Comparison of ENCODE assay signal across 36 cellular contexts in the genomic region with DNA sequence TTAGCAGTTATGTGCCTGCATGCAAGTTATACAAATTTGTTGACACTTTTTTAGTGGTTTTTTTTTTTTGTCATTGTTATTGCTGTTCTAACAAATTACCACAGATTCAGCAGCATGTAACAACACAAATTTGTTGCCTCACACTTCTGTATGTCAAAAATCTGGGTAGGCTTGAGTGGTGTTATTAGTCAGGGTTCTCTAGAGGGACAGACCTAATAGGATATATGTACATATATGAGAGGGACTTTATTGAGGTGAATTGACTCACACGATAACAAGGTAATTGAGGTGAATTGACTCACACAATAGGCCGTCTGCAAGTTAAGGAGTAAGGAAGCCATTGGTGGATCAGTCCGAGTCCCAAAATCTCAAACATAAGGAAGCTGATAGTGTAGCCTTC. TPM values are rescaled to one million over a fixed set of nuclear protein-coding genes. Genes with fewer than 3 reads are reported as not detected.
"Had no signal": no experiment of that assay in that cellular context is flagged by ENCODE, and none has a peak within 500 bp of the region (broad histone marks: within the 10 kb centered on the region; RNA-seq: fewer than 3 reads in every experiment).

No MANE protein-coding gene starts in this region.

- FAIRE-seq: TTC549 had no signal

- H3K27me3 Mint-ChIP-seq: central memory CD8-positive, alpha-beta T cell had no signal

- DNase-seq: activated CD4-positive, alpha-beta T cell treated with anti-CD3 and anti-CD28 coated beads, Interleukin-2, amount 10 ng/mL, durations not matched to agents 24 days and 14 days; activated CD4-positive, alpha-beta T cell treated with anti-CD3 and anti-CD28 coated beads, Interleukin-2, amount 50 U/mL, for 4 hours; activated CD8-positive, alpha-beta T cell treated with anti-CD3 and anti-CD28 coated beads for 36 hours; activated effector memory CD4-positive, alpha-beta T cell treated with anti-CD3 and anti-CD28 coated beads, Interleukin-2, amount 50 U/mL, for 16 hours; activated naive CD4-positive, alpha-beta T cell; activated naive CD4-positive, alpha-beta T cell treated with anti-CD3 and anti-CD28 coated beads, Interleukin-2, amount 50 U/mL, for 16 hours; activated naive CD8-positive, alpha-beta T cell treated with anti-CD3 and anti-CD28 coated beads for 36 hours; activated T-cell treated with anti-CD3 and anti-CD28 coated beads, Interleukin-2, amount 50 U/mL, for 1 hour; activated T-cell treated with anti-CD3 and anti-CD28 coated beads, Interleukin-2, amount 50 U/mL, for 72 hours; amniotic stem cell; aorta; brain microvascular endothelial cell; MM.1S; NCI-H1092; NCI-H1436 treated with DMSO at 0.1 percent for 48 hours; NCI-H1694 treated with DMSO at 0.1 percent for 48 hours; NCI-H2029; NCI-H345; NCI-H526; NCI-H748 treated with DMSO at 0.1 percent for 48 hours; NK-92 treated with Interleukin-12 subunit alpha and Interleukin-12 subunit beta, amount 100 ng/mL, for 24 hours; SHP77; SJCRH30; T1000 had no signal

- H3K4me3 ChIP-seq: cardiac muscle cell, SJCRH30, SK-N-MC had no signal

- H3K27ac ChIP-seq: brain microvascular endothelial cell, cardiac muscle cell, SJCRH30, SK-N-MC had no signal

- H3K27me3 ChIP-seq: brain microvascular endothelial cell, cardiac muscle cell, SJCRH30 had no signal

- H3K4me3 Mint-ChIP-seq: activated CD4-positive, alpha-beta T cell treated with anti-CD3 and anti-CD28 coated beads, Interleukin-2, amount 10 ng/mL, durations not matched to agents 24 days and 14 days; activated CD8-positive, alpha-beta T cell treated with anti-CD3 and anti-CD28 coated beads for 36 hours; activated naive CD8-positive, alpha-beta T cell treated with anti-CD3 and anti-CD28 coated beads for 36 hours; activated T-cell treated with anti-CD3 and anti-CD28 coated beads, Interleukin-2, amount 50 U/mL, for 72 hours; activated T-helper 17 cell treated with anti-CD3 and anti-CD28 coated beads, Interleukin-2, amount 50 U/mL, for 72 hours; central memory CD8-positive, alpha-beta T cell had no signal

- ATAC-seq: activated CD8-positive, alpha-beta T cell treated with anti-CD3 and anti-CD28 coated beads for 36 hours; activated T-cell treated with anti-CD3 and anti-CD28 coated beads, Interleukin-2, amount 50 U/mL, for 72 hours; activated T-helper 17 cell treated with anti-CD3 and anti-CD28 coated beads, Interleukin-2, amount 50 U/mL, for 72 hours; Panc1 had no signal

- H3K27ac Mint-ChIP-seq: activated CD4-positive, alpha-beta T cell treated with anti-CD3 and anti-CD28 coated beads, Interleukin-2, amount 10 ng/mL, durations not matched to agents 24 days and 14 days; activated CD8-positive, alpha-beta T cell treated with anti-CD3 and anti-CD28 coated beads for 36 hours; activated naive CD8-positive, alpha-beta T cell treated with anti-CD3 and anti-CD28 coated beads for 36 hours; activated T-cell treated with anti-CD3 and anti-CD28 coated beads, Interleukin-2, amount 50 U/mL, for 72 hours; activated T-helper 17 cell treated with anti-CD3 and anti-CD28 coated beads, Interleukin-2, amount 50 U/mL, for 72 hours had no signal

- H3K36me3 ChIP-seq: brain microvascular endothelial cell, cardiac muscle cell, SJCRH30 had no signal

- H3K9me3 Mint-ChIP-seq: activated CD8-positive, alpha-beta T cell treated with anti-CD3 and anti-CD28 coated beads for 36 hours; activated naive CD8-positive, alpha-beta T cell treated with anti-CD3 and anti-CD28 coated beads for 36 hours; activated T-helper 17 cell treated with anti-CD3 and anti-CD28 coated beads, Interleukin-2, amount 50 U/mL, for 72 hours; central memory CD8-positive, alpha-beta T cell had no signal

- H3K9me3 ChIP-seq: SJCRH30 had no signal

RNA-seq across cellular contexts. Expression of a gene that starts 45.8 kb away (rescaled TPM):
- total RNA-seq: activated CD4-positive, alpha-beta T cell treated with anti-CD3 and anti-CD28 coated beads, Interleukin-2, amount 10 ng/mL, durations not matched to agents 24 days and 14 days; activated CD8-positive, alpha-beta memory T cell treated with anti-CD3 and anti-CD28 coated beads for 36 hours; activated CD8-positive, alpha-beta T cell treated with anti-CD3 and anti-CD28 coated beads for 36 hours; activated naive CD8-positive, alpha-beta T cell treated with anti-CD3 and anti-CD28 coated beads for 36 hours; activated T-cell treated with anti-CD3 and anti-CD28 coated beads, Interleukin-2, amount 50 U/mL, for 72 hours; activated T-helper 17 cell treated with anti-CD3 and anti-CD28 coated beads, Interleukin-2, amount 50 U/mL, for 72 hours; aorta; chondrocyte; NCI-H460; RPMI7951; SJCRH30; T-helper 1 cell treated with Interleukin-12 subunit alpha and Interleukin-12 subunit beta and Interleukin-4 antibody, amounts not matched to agents 30 ng/mL and 1 ng/mL, for 36 hours; T-helper 2 cell treated with Interferon-gamma antibody and Interleukin-4, amounts not matched to agents 100 ng/mL and 5 ng/mL, for 36 hours had no signal
